22 cellular contexts compared by ENCODE assay signal in the genomic region with DNA sequence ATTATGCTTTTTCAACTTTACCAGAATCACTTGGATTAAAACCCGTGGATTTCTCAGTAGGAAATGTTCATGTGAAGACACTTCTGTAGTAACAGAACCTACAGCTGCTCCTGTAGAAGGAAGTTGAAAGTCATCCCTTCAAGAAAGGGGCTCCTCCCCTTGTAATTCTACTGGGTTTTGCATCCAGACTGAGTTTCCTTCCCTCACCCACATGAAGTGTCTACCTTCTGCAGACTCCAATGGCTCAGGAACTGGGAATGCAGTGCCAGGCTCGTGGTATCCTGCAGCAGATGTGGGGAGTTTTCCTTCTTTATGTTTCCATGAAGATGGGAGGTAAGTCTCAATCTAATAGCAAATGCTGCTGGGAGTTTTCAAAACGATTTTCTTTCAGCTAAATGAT. TPM values are rescaled to one million over a fixed set of nuclear protein-coding genes. Genes with fewer than 3 reads are reported as not detected.
"Had no signal": no experiment of that assay in that cellular context is flagged by ENCODE, and none has a peak within 500 bp of the region (broad histone marks: within the 10 kb centered on the region; RNA-seq: fewer than 3 reads in every experiment).

No MANE protein-coding gene starts in this region.

- H3K27ac ChIP-seq: body of pancreas, left lung, spleen, testis, VCaP had no signal

- H3K36me3 ChIP-seq: left lung, spleen had no signal

- DNase-seq: activated CD4-positive, alpha-beta T cell treated with anti-CD3 and anti-CD28 coated beads for 4 hours; activated effector memory CD4-positive, alpha-beta T cell treated with anti-CD3 and anti-CD28 coated beads, Interleukin-2, amount 50 U/mL, for 16 hours; amniotic stem cell; body of pancreas; central memory CD4-positive, alpha-beta T cell; cortex of kidney; effector CD8-positive, alpha-beta T cell; left lung; spleen; stimulated activated CD4-positive, alpha-beta T cell treated with anti-CD3 and anti-CD28 coated beads, Interleukin-1b, Interleukin-23, amount 100 ng/mL, for 48 hours; stimulated activated naive CD4-positive, alpha-beta T cell treated with Interleukin-2 at 50 U/mL for 16 hours; testis had no signal

- FAIRE-seq: keratinocyte had no signal

- H3K4me3 ChIP-seq: body of pancreas, left lung, testis had no signal

- ATAC-seq: body of pancreas, left lung, sciatic nerve had no signal

- H3K27me3 ChIP-seq: body of pancreas, left lung, testis had no signal

- H3K4me1 ChIP-seq: body of pancreas, left lung, spleen, testis had no signal

- H3K9me3 ChIP-seq: body of pancreas, left lung, spleen, testis had no signal

RNA-seq across cellular contexts. Expression of a gene that starts 7.9 kb away (rescaled TPM):
- total RNA-seq: body of pancreas, epithelial cell of proximal tubule, left lung, mucosa of gallbladder, osteocyte, pulmonary artery endothelial cell, sciatic nerve, SK-MEL-5, spleen, ureter had no signal
- polyA plus RNA-seq: keratinocyte, neural cell, spleen had no signal

RNA-seq across cellular contexts. Expression of a gene that starts 11.0 kb away (rescaled TPM):
- total RNA-seq: body of pancreas, epithelial cell of proximal tubule, left lung, mucosa of gallbladder, osteocyte, pulmonary artery endothelial cell, sciatic nerve, SK-MEL-5, spleen, ureter had no signal
- polyA plus RNA-seq: keratinocyte, neural cell, spleen had no signal

RNA-seq across cellular contexts. Expression of a gene that starts 30.9 kb away (rescaled TPM):
- total RNA-seq: body of pancreas, epithelial cell of proximal tubule, left lung, mucosa of gallbladder, osteocyte, sciatic nerve, SK-MEL-5, spleen, ureter had no signal
- polyA plus RNA-seq: keratinocyte, neural cell, spleen had no signal
